ENCODE assay signal across 15 cellular contexts in the genomic region with DNA sequence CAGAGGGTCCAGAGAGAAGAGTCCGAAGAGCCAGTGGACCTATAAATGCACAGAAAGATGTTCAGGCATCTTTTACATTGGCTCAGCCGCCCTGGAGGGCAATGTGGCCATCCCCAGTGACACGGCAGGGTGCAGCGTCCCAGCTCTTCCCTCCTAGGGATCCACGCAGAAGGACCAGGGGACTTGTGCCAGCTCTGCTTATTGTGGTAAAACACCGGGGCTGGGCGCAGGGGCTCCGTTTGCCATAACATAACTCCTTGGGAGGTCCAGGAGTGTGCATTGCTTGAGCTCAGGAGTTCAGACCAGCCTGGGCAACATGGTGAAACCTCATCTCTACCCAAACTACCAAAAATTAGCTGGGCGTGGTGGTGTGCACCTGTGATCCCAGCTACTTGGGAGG.
DNase-seq lines count a peak whose midpoint lies in the region; ATAC-seq and TF ChIP-seq lines count a peak whose summit lies in the region.
"Had no signal": no experiment of that assay in that cellular context is flagged by ENCODE, and none has a peak within 500 bp of the region (broad histone marks: within the 10 kb centered on the region; RNA-seq: fewer than 3 reads in every experiment).

No MANE protein-coding gene starts in this region.

- TF ChIP-seq CTCF in chondrocyte (IDR thresholded peaks at IDR 0.05), result no peak
- no peak for TF ChIP-seq CTCF in lower lobe of right lung (IDR thresholded peaks at IDR 0.05)
- no peak for TF ChIP-seq CTCF in upper lobe of right lung (IDR thresholded peaks at IDR 0.05)

- H3K4me3 ChIP-seq in lower lobe of right lung (no peak overlapping the region), upper lobe of right lung (no peak overlapping the region)

- no peaks in the 10 kb centered on the region for H3K9me3 Mint-ChIP-seq in chondrocyte (ENCODE audit: low read depth)
- H3K9me3 Mint-ChIP-seq in activated CD8-positive, alpha-beta memory T cell treated with anti-CD3 and anti-CD28 coated beads, Interleukin-2, amount 10 ng/mL, durations not matched to agents 7 days and 5 days (ENCODE audit: low read depth), result no peaks in the 10 kb centered on the region

- CTCF ChIA-PET in activated CD8-positive, alpha-beta memory T cell treated with anti-CD3 and anti-CD28 coated beads, Interleukin-2, amount 10 ng/mL, durations not matched to agents 7 days and 5 days (lab: Charles Lee), result no interaction called here

- no peak overlapping the region for H3K27ac ChIP-seq in lower lobe of right lung
- no peak overlapping the region for H3K27ac ChIP-seq in upper lobe of right lung

- peak; percentile 49 for DNase-seq in chondrocyte (ENCODE audit: low spot score)
- peak; percentile 22 for DNase-seq in lower lobe of right lung
- DNase-seq in posterior vena cava (ENCODE audit: low spot score), result peak; percentile 46
- DNase-seq in upper lobe of right lung, result peak; percentile 46
- DNase-seq in activated CD8-positive, alpha-beta memory T cell treated with anti-CD3 and anti-CD28 coated beads, Interleukin-2, amount 10 ng/mL, durations not matched to agents 7 days and 5 days, result no peak
- no peak for DNase-seq in DMS53 (lab: John Stamatoyannopoulos, UW)
- DNase-seq: C1 segment of cervical spinal cord; Calu3; CD4-positive, alpha-beta memory T cell; COR-L47; DND-41; GOT3; HCEC 1CT had no signal

- no peak overlapping the region for H3K27ac Mint-ChIP-seq in chondrocyte (ENCODE audit: unreplicated experiment)
- H3K27ac Mint-ChIP-seq in activated CD8-positive, alpha-beta memory T cell treated with anti-CD3 and anti-CD28 coated beads, Interleukin-2, amount 10 ng/mL, durations not matched to agents 7 days and 5 days, result no peak overlapping the region
- H3K27ac Mint-ChIP-seq: CD4-positive, alpha-beta memory T cell had no signal

- intact Hi-C loops in lower lobe of right lung (cut with DNase I), result no loop called here
- intact Hi-C loops in posterior vena cava (cut with DNase I), result no loop called here
- intact Hi-C loops in upper lobe of right lung (cut with DNase I), result no loop called here

- H3K4me3 Mint-ChIP-seq in chondrocyte (ENCODE audit: unreplicated experiment), result no peak overlapping the region
- no peak overlapping the region for H3K4me3 Mint-ChIP-seq in activated CD8-positive, alpha-beta memory T cell treated with anti-CD3 and anti-CD28 coated beads, Interleukin-2, amount 10 ng/mL, durations not matched to agents 7 days and 5 days
- H3K4me3 Mint-ChIP-seq: CD4-positive, alpha-beta memory T cell had no signal

- H3K4me1 ChIP-seq in lower lobe of right lung (no peaks in the 10 kb centered on the region), upper lobe of right lung (no peaks in the 10 kb centered on the region)

- no peaks in the 10 kb centered on the region for H3K4me1 Mint-ChIP-seq in chondrocyte (ENCODE audit: low read depth)
- no peaks in the 10 kb centered on the region for H3K4me1 Mint-ChIP-seq in activated CD8-positive, alpha-beta memory T cell treated with anti-CD3 and anti-CD28 coated beads, Interleukin-2, amount 10 ng/mL, durations not matched to agents 7 days and 5 days

- peaks cover 54% of the 10 kb centered on the region for H3K27me3 Mint-ChIP-seq in chondrocyte (ENCODE audit: low read depth)
- no peaks in the 10 kb centered on the region for H3K27me3 Mint-ChIP-seq in activated CD8-positive, alpha-beta memory T cell treated with anti-CD3 and anti-CD28 coated beads, Interleukin-2, amount 10 ng/mL, durations not matched to agents 7 days and 5 days

- ATAC-seq in lower lobe of right lung, result no peak
- no peak for ATAC-seq in upper lobe of right lung
- ATAC-seq in HG03139 (IDR thresholded peaks at IDR 0.05; ENCODE audit: unreplicated experiment), result no peak
- no peak for ATAC-seq in activated CD8-positive, alpha-beta memory T cell treated with anti-CD3 and anti-CD28 coated beads, Interleukin-2, amount 10 ng/mL, durations not matched to agents 7 days and 5 days
- ATAC-seq in HG02588 (IDR thresholded peaks at IDR 0.05; ENCODE audit: unreplicated experiment), result no peak

- H3K9me3 ChIP-seq in lower lobe of right lung (no peaks in the 10 kb centered on the region), upper lobe of right lung (no peaks in the 10 kb centered on the region)

- no peaks in the 10 kb centered on the region for H3K36me3 ChIP-seq in lower lobe of right lung
- no peaks in the 10 kb centered on the region for H3K36me3 ChIP-seq in upper lobe of right lung

- no peaks in the 10 kb centered on the region for H3K36me3 Mint-ChIP-seq in chondrocyte (ENCODE audit: low read depth)
- no peaks in the 10 kb centered on the region for H3K36me3 Mint-ChIP-seq in activated CD8-positive, alpha-beta memory T cell treated with anti-CD3 and anti-CD28 coated beads, Interleukin-2, amount 10 ng/mL, durations not matched to agents 7 days and 5 days
- H3K36me3 Mint-ChIP-seq: CD4-positive, alpha-beta memory T cell had no signal

- H3K27me3 ChIP-seq in lower lobe of right lung (ENCODE audit: low read depth) (peaks cover 21% of the 10 kb centered on the region), upper lobe of right lung (no peaks in the 10 kb centered on the region)

Comparison
In these comparisons a context has a peak if more than half of its experiments do, and no peak if none do; other contexts are left out.
1. DNase-seq: peak in chondrocyte (single experiment), lower lobe of right lung (single experiment), posterior vena cava (single experiment) and upper lobe of right lung (single experiment); none in activated CD8-positive, alpha-beta memory T cell treated with anti-CD3 and anti-CD28 coated beads, Interleukin-2, amount 10 ng/mL, durations not matched to agents 7 days and 5 days (single experiment) and DMS53 (single experiment).